ENCODE assay signal across 8 cellular contexts in genomic region chr1:7962011-7962335, GRCh38. TPM values are rescaled to one million over a fixed set of nuclear protein-coding genes. Genes with fewer than 3 reads are reported as not detected.
DNase-seq lines count a peak whose midpoint lies in the region; ATAC-seq and TF ChIP-seq lines count a peak whose summit lies in the region.

No MANE protein-coding gene starts in this region.

- peak; percentile 17 for DNase-seq in activated CD4-positive, CD25-positive, alpha-beta regulatory T cell treated with anti-CD3 and anti-CD28 coated beads, Interleukin-2, amount 50 U/mL, for 16 hours (ENCODE audit: low read depth, low spot score)
- no peak for DNase-seq in activated CD4-positive, CD25-positive, alpha-beta regulatory T cell (lab: John Stamatoyannopoulos, UW)
- no peak for DNase-seq in activated CD4-positive, alpha-beta memory T cell treated with anti-CD3 and anti-CD28 coated beads, Interleukin-2, amount 10 ng/mL, durations not matched to agents 7 days and 5 days
- DNase-seq in hepatocyte (ENCODE audit: low spot score) (no peak), COLO829 (ENCODE audit: low spot score) (no peak), T-helper 9 cell (no peak)
- peak; percentile 48 for DNase-seq in stimulated activated naive CD4-positive, alpha-beta T cell treated with Interleukin-2 at 50 U/mL for 16 hours (lab: John Stamatoyannopoulos, UW)

- peak overlapping the region; percentile 79 for H3K4me2 ChIP-seq in hepatocyte

- H3K4me3 ChIP-seq in hepatocyte: peak overlapping the region; percentile 46

- H3K27ac Mint-ChIP-seq in activated CD4-positive, alpha-beta memory T cell treated with anti-CD3 and anti-CD28 coated beads, Interleukin-2, amount 10 ng/mL, durations not matched to agents 7 days and 5 days: peak overlapping the region; percentile 96

- 1% methylated on average over 10 of the region's 10 CpGs for WGBS in hepatocyte (ENCODE audit: low lambda C conversion rate, missing lambda C conversion rate)

- H2AFZ ChIP-seq in hepatocyte: peak overlapping the region; percentile 67

- POLR2A ChIA-PET in activated CD4-positive, alpha-beta memory T cell treated with anti-CD3 and anti-CD28 coated beads, Interleukin-2, amount 10 ng/mL, durations not matched to agents 7 days and 5 days (lab: Charles Lee): interaction anchor here (1.0 to 3.0 kb wide), 15 partner anchors 9 to 460 kb away, joined by 3 to 61 read pairs (median 5); partner anchors contain the start of genes TNFRSF9 and VAMP3

- H3K9me3 Mint-ChIP-seq in activated CD4-positive, alpha-beta memory T cell treated with anti-CD3 and anti-CD28 coated beads, Interleukin-2, amount 10 ng/mL, durations not matched to agents 7 days and 5 days: no peaks in the 10 kb centered on the region

- peak; percentile 10 for ATAC-seq in HG03095 (IDR thresholded peaks at IDR 0.05; ENCODE audit: unreplicated experiment)

- peaks cover 52% of the 10 kb centered on the region for H3K79me2 ChIP-seq in hepatocyte

- no peaks in the 10 kb centered on the region for H3K9me2 ChIP-seq in hepatocyte (replicated peaks; ENCODE audit: insufficient read depth)

- H3K36me3 Mint-ChIP-seq in activated CD4-positive, alpha-beta memory T cell treated with anti-CD3 and anti-CD28 coated beads, Interleukin-2, amount 10 ng/mL, durations not matched to agents 7 days and 5 days (ENCODE audit: low read depth): peaks cover 56% of the 10 kb centered on the region

- TF ChIP-seq CTCF in hepatocyte (IDR thresholded peaks at IDR 0.05; ENCODE audit: poor library complexity): peak; percentile 4

- H3K9me3 ChIP-seq in hepatocyte (ENCODE audit: low read depth): no peaks in the 10 kb centered on the region

- H3K4me1 ChIP-seq in hepatocyte (ENCODE audit: insufficient read depth): peaks cover 7% of the 10 kb centered on the region

- no peaks in the 10 kb centered on the region for H4K20me1 ChIP-seq in hepatocyte (ENCODE audit: insufficient read depth, poor library complexity, severe bottlenecking)

- CTCF ChIA-PET in activated CD4-positive, alpha-beta memory T cell treated with anti-CD3 and anti-CD28 coated beads, Interleukin-2, amount 10 ng/mL, durations not matched to agents 7 days and 5 days (lab: Charles Lee): interaction anchor here (1.6 to 2.0 kb wide), 3 partner anchors 13 to 154 kb away, joined by 4 to 12 read pairs (median 5); no protein-coding TSS in a partner anchor

- H3K27ac ChIP-seq in hepatocyte: peak overlapping the region; percentile 88

- no peaks in the 10 kb centered on the region for H3K27me3 Mint-ChIP-seq in activated CD4-positive, alpha-beta memory T cell treated with anti-CD3 and anti-CD28 coated beads, Interleukin-2, amount 10 ng/mL, durations not matched to agents 7 days and 5 days

- peak overlapping the region; percentile 98 for H3K4me3 Mint-ChIP-seq in activated CD4-positive, alpha-beta memory T cell treated with anti-CD3 and anti-CD28 coated beads, Interleukin-2, amount 10 ng/mL, durations not matched to agents 7 days and 5 days

- no peaks in the 10 kb centered on the region for H3K36me3 ChIP-seq in hepatocyte (replicated peaks; ENCODE audit: insufficient read depth, low read depth)

- H3K4me1 Mint-ChIP-seq in activated CD4-positive, alpha-beta memory T cell treated with anti-CD3 and anti-CD28 coated beads, Interleukin-2, amount 10 ng/mL, durations not matched to agents 7 days and 5 days: peaks cover 64% of the 10 kb centered on the region

- no peaks in the 10 kb centered on the region for H3K27me3 ChIP-seq in hepatocyte

RNA-seq across cellular contexts. Expression of gene PARK7, which starts 0.5 kb away (rescaled TPM):
- 100 to 1,000 TPM; 261 to 275 TPM for total RNA-seq in activated CD4-positive, alpha-beta memory T cell treated with anti-CD3 and anti-CD28 coated beads, Interleukin-2, amount 10 ng/mL, durations not matched to agents 7 days and 5 days
- 166 and 182 TPM in 2 replicates for total RNA-seq in hepatocyte
- 395 and 409 TPM in 2 replicates for polyA plus RNA-seq in hepatocyte

RNA-seq across cellular contexts. Expression of gene TNFRSF9, which starts 21.3 kb away (rescaled TPM):
- 1 to 10 TPM; 8.0 TPM for total RNA-seq in activated CD4-positive, alpha-beta memory T cell treated with anti-CD3 and anti-CD28 coated beads, Interleukin-2, amount 10 ng/mL, durations not matched to agents 7 days and 5 days
- 0.20 and 1.2 TPM in 2 replicates for total RNA-seq in hepatocyte
- polyA plus RNA-seq in hepatocyte: 0.08 and 0.40 TPM in 2 replicates

Comparison
In these comparisons a context has a peak if more than half of its experiments do, and no peak if none do; other contexts are left out.
1. DNase-seq: peak in activated CD4-positive, CD25-positive, alpha-beta regulatory T cell treated with anti-CD3 and anti-CD28 coated beads, Interleukin-2, amount 50 U/mL, for 16 hours (single experiment) and stimulated activated naive CD4-positive, alpha-beta T cell treated with Interleukin-2 at 50 U/mL for 16 hours (single experiment); none in activated CD4-positive, CD25-positive, alpha-beta regulatory T cell (0 of 4), activated CD4-positive, alpha-beta memory T cell treated with anti-CD3 and anti-CD28 coated beads, Interleukin-2, amount 10 ng/mL, durations not matched to agents 7 days and 5 days (single experiment), hepatocyte (single experiment), COLO829 (single experiment) and T-helper 9 cell (single experiment).